1 cellular context compared by ENCODE assay signal in the genomic region with DNA sequence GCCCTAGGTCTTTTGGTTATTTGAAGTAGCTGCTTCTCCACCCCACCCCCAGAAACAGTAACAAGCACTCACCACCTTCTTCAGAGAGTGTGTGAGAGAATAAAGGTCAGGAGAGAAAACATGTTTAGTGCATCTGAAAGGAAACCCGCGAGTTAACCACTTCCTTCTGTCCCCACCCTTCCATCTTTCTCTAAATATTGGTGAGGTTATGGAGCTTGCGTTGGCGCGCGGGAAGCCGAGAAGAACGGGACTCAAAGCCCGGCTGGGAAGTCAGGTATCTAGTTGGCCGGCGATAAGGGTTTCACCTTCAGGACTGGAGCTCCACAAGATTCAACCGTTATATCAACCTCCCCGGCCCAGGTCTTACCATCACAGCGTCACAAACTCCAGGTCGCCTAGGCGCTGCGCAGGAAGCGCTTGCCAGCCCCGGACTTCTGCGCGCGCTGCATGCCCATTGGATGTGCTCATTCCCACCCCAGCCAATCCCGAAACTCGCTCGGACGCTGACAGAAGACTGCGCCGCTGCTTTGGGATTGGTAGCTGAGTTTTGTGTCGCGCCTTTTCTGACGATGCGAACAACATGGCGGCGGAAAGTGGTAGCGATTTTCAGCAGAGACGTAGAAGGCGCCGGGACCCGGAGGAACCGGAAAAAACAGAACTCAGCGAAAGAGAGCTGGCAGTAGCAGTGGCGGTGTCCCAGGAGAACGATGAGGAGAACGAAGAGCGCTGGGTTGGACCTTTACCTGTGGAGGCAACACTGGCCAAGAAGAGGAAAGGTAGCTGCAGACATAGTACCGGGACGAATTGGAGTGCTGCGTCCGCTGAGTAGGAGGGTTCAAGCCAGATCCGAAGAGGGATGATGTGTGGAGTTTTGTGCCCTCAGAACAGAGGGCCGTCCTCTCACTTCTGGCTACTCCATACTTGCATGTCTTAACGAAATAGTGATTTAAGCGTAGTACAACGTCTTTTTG.
TF ChIP-seq lines count a peak whose summit lies in the region.

A gene with protein sequence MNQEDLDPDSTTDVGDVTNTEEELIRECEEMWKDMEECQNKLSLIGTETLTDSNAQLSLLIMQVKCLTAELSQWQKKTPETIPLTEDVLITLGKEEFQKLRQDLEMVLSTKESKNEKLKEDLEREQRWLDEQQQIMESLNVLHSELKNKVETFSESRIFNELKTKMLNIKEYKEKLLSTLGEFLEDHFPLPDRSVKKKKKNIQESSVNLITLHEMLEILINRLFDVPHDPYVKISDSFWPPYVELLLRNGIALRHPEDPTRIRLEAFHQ (minus strand): TSS at position 438 of the 971 bp plus-strand sequence. CDS start 8,261 bp downstream, outside the sequence.
A gene (plus strand): TSS at position 566 of the 971 bp plus-strand sequence. CDS start 15 bp downstream, at position 581.

TF ChIP-seq in HepG2, 621 proteins besides CTCF, POLR2A, EP300 and RAD21 (continued from another document and continues in another):
- TF ChIP-seq, protein P1, sequence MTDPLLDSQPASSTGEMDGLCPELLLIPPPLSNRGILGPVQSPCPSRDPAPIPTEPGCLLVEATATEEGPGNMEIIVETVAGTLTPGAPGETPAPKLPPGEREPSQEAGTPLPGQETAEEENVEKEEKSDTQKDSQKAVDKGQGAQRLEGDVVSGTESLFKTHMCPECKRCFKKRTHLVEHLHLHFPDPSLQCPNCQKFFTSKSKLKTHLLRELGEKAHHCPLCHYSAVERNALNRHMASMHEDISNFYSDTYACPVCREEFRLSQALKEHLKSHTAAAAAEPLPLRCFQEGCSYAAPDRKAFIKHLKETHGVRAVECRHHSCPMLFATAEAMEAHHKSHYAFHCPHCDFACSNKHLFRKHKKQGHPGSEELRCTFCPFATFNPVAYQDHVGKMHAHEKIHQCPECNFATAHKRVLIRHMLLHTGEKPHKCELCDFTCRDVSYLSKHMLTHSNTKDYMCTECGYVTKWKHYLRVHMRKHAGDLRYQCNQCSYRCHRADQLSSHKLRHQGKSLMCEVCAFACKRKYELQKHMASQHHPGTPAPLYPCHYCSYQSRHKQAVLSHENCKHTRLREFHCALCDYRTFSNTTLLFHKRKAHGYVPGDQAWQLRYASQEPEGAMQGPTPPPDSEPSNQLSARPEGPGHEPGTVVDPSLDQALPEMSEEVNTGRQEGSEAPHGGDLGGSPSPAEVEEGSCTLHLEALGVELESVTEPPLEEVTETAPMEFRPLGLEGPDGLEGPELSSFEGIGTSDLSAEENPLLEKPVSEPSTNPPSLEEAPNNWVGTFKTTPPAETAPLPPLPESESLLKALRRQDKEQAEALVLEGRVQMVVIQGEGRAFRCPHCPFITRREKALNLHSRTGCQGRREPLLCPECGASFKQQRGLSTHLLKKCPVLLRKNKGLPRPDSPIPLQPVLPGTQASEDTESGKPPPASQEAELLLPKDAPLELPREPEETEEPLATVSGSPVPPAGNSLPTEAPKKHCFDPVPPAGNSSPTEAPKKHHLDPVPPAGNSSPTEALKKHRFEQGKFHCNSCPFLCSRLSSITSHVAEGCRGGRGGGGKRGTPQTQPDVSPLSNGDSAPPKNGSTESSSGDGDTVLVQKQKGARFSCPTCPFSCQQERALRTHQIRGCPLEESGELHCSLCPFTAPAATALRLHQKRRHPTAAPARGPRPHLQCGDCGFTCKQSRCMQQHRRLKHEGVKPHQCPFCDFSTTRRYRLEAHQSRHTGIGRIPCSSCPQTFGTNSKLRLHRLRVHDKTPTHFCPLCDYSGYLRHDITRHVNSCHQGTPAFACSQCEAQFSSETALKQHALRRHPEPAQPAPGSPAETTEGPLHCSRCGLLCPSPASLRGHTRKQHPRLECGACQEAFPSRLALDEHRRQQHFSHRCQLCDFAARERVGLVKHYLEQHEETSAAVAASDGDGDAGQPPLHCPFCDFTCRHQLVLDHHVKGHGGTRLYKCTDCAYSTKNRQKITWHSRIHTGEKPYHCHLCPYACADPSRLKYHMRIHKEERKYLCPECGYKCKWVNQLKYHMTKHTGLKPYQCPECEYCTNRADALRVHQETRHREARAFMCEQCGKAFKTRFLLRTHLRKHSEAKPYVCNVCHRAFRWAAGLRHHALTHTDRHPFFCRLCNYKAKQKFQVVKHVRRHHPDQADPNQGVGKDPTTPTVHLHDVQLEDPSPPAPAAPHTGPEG (CRISPR knock-in tag; IDR thresholded peaks at IDR 0.05): no peak; the same call in 1 of the 2 replicates
- TF ChIP-seq ZMYM2 (CRISPR knock-in tag; IDR thresholded peaks at IDR 0.05): peak; percentile 18; the same call in 1 of the 2 replicates
- TF ChIP-seq, protein P2, sequence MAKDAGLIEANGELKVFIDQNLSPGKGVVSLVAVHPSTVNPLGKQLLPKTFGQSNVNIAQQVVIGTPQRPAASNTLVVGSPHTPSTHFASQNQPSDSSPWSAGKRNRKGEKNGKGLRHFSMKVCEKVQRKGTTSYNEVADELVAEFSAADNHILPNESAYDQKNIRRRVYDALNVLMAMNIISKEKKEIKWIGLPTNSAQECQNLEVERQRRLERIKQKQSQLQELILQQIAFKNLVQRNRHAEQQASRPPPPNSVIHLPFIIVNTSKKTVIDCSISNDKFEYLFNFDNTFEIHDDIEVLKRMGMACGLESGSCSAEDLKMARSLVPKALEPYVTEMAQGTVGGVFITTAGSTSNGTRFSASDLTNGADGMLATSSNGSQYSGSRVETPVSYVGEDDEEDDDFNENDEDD (CRISPR knock-in tag; IDR thresholded peaks at IDR 0.05; ENCODE audit: borderline replicate concordance): peak; percentile 99
- TF ChIP-seq, protein P3, sequence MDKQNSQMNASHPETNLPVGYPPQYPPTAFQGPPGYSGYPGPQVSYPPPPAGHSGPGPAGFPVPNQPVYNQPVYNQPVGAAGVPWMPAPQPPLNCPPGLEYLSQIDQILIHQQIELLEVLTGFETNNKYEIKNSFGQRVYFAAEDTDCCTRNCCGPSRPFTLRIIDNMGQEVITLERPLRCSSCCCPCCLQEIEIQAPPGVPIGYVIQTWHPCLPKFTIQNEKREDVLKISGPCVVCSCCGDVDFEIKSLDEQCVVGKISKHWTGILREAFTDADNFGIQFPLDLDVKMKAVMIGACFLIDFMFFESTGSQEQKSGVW (CRISPR knock-in tag; IDR thresholded peaks at IDR 0.05; ENCODE audit: borderline replicate concordance): no peak
- 0 out of 2 replicates have a peak, but pooled peaks have one; percentile 62 for TF ChIP-seq HOXA5 (CRISPR knock-in tag; IDR thresholded peaks at IDR 0.05)
- TF ChIP-seq ADNP (CRISPR knock-in tag; IDR thresholded peaks at IDR 0.05): no peak
- TF ChIP-seq ZNF550 (CRISPR knock-in tag; IDR thresholded peaks at IDR 0.05; ENCODE audit: borderline replicate concordance): no peak
- peak; percentile 36; the same call in 1 of the 2 replicates for TF ChIP-seq ERF (CRISPR knock-in tag; IDR thresholded peaks at IDR 0.05)
- no peak for TF ChIP-seq ZNF629 (CRISPR knock-in tag; conservative IDR thresholded peaks at IDR 0.05)
- TF ChIP-seq TOE1 (CRISPR knock-in tag; IDR thresholded peaks at IDR 0.05): no peak
- TF ChIP-seq KDM3A (CRISPR knock-in tag; IDR thresholded peaks at IDR 0.05; ENCODE audit: low read depth): no peak
- 0 out of 2 replicates have a peak, but pooled peaks have one; percentile 26 for TF ChIP-seq STAT5B (CRISPR knock-in tag; IDR thresholded peaks at IDR 0.05)
- no peak for TF ChIP-seq SMARCE1 (IDR thresholded peaks at IDR 0.05; ENCODE audit: borderline replicate concordance)
- peak; percentile 79; the same call in 1 of the 2 replicates for TF ChIP-seq BORCS8-MEF2B (CRISPR knock-in tag; IDR thresholded peaks at IDR 0.05)
- TF ChIP-seq, protein P4, sequence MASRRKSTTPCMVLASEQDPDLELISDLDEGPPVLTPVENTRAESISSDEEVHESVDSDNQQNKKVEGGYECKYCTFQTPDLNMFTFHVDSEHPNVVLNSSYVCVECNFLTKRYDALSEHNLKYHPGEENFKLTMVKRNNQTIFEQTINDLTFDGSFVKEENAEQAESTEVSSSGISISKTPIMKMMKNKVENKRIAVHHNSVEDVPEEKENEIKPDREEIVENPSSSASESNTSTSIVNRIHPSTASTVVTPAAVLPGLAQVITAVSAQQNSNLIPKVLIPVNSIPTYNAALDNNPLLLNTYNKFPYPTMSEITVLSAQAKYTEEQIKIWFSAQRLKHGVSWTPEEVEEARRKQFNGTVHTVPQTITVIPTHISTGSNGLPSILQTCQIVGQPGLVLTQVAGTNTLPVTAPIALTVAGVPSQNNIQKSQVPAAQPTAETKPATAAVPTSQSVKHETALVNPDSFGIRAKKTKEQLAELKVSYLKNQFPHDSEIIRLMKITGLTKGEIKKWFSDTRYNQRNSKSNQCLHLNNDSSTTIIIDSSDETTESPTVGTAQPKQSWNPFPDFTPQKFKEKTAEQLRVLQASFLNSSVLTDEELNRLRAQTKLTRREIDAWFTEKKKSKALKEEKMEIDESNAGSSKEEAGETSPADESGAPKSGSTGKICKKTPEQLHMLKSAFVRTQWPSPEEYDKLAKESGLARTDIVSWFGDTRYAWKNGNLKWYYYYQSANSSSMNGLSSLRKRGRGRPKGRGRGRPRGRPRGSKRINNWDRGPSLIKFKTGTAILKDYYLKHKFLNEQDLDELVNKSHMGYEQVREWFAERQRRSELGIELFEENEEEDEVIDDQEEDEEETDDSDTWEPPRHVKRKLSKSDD (CRISPR knock-in tag; IDR thresholded peaks at IDR 0.05; ENCODE audit: low read depth): peak; percentile 87
- TF ChIP-seq, protein P5, sequence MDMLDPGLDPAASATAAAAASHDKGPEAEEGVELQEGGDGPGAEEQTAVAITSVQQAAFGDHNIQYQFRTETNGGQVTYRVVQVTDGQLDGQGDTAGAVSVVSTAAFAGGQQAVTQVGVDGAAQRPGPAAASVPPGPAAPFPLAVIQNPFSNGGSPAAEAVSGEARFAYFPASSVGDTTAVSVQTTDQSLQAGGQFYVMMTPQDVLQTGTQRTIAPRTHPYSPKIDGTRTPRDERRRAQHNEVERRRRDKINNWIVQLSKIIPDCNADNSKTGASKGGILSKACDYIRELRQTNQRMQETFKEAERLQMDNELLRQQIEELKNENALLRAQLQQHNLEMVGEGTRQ (IDR thresholded peaks at IDR 0.05; ENCODE audit: low read depth, low read length): no peak
- TF ChIP-seq, protein P5 (CRISPR knock-in tag; IDR thresholded peaks at IDR 0.05; ENCODE audit: borderline replicate concordance): no peak
- TF ChIP-seq ZNF343 (CRISPR knock-in tag; IDR thresholded peaks at IDR 0.05): no peak; the same call in 1 of the 2 replicates
- TF ChIP-seq, protein P6, sequence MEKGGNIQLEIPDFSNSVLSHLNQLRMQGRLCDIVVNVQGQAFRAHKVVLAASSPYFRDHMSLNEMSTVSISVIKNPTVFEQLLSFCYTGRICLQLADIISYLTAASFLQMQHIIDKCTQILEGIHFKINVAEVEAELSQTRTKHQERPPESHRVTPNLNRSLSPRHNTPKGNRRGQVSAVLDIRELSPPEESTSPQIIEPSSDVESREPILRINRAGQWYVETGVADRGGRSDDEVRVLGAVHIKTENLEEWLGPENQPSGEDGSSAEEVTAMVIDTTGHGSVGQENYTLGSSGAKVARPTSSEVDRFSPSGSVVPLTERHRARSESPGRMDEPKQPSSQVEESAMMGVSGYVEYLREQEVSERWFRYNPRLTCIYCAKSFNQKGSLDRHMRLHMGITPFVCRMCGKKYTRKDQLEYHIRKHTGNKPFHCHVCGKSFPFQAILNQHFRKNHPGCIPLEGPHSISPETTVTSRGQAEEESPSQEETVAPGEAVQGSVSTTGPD (CRISPR knock-in tag; IDR thresholded peaks at IDR 0.05): no peak
- TF ChIP-seq, protein P7, sequence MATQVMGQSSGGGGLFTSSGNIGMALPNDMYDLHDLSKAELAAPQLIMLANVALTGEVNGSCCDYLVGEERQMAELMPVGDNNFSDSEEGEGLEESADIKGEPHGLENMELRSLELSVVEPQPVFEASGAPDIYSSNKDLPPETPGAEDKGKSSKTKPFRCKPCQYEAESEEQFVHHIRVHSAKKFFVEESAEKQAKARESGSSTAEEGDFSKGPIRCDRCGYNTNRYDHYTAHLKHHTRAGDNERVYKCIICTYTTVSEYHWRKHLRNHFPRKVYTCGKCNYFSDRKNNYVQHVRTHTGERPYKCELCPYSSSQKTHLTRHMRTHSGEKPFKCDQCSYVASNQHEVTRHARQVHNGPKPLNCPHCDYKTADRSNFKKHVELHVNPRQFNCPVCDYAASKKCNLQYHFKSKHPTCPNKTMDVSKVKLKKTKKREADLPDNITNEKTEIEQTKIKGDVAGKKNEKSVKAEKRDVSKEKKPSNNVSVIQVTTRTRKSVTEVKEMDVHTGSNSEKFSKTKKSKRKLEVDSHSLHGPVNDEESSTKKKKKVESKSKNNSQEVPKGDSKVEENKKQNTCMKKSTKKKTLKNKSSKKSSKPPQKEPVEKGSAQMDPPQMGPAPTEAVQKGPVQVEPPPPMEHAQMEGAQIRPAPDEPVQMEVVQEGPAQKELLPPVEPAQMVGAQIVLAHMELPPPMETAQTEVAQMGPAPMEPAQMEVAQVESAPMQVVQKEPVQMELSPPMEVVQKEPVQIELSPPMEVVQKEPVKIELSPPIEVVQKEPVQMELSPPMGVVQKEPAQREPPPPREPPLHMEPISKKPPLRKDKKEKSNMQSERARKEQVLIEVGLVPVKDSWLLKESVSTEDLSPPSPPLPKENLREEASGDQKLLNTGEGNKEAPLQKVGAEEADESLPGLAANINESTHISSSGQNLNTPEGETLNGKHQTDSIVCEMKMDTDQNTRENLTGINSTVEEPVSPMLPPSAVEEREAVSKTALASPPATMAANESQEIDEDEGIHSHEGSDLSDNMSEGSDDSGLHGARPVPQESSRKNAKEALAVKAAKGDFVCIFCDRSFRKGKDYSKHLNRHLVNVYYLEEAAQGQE (IDR thresholded peaks at IDR 0.05; ENCODE audit: borderline replicate concordance in 1 of 2, low read depth in 1 of 2, low read length in 2 of 2): peak in 1 of 2 experiments; percentile 58; a peak in 1 of 4 replicates
- TF ChIP-seq HMG20A (CRISPR knock-in tag; IDR thresholded peaks at IDR 0.05; ENCODE audit: borderline replicate concordance): no peak
- peak; percentile 77; the same call in 1 of the 2 replicates for TF ChIP-seq ZIK1 (CRISPR knock-in tag; IDR thresholded peaks at IDR 0.05; ENCODE audit: borderline replicate concordance, low read depth)
- TF ChIP-seq, protein P8, sequence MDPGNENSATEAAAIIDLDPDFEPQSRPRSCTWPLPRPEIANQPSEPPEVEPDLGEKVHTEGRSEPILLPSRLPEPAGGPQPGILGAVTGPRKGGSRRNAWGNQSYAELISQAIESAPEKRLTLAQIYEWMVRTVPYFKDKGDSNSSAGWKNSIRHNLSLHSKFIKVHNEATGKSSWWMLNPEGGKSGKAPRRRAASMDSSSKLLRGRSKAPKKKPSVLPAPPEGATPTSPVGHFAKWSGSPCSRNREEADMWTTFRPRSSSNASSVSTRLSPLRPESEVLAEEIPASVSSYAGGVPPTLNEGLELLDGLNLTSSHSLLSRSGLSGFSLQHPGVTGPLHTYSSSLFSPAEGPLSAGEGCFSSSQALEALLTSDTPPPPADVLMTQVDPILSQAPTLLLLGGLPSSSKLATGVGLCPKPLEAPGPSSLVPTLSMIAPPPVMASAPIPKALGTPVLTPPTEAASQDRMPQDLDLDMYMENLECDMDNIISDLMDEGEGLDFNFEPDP (CRISPR knock-in tag; conservative IDR thresholded peaks at IDR 0.05): 0 out of 2 replicates have a peak, but pooled peaks have one; percentile 46
- TF ChIP-seq ZNF224 (CRISPR knock-in tag; IDR thresholded peaks at IDR 0.05): no peak
- peak; percentile 94 for TF ChIP-seq ZNF605 (CRISPR knock-in tag; IDR thresholded peaks at IDR 0.05)
- TF ChIP-seq ZNF234 (CRISPR knock-in tag; conservative IDR thresholded peaks at IDR 0.05): no peak
- TF ChIP-seq ATAD3A (CRISPR knock-in tag; IDR thresholded peaks at IDR 0.05): no peak
